8 cellular contexts compared by ENCODE assay signal in the genomic region with DNA sequence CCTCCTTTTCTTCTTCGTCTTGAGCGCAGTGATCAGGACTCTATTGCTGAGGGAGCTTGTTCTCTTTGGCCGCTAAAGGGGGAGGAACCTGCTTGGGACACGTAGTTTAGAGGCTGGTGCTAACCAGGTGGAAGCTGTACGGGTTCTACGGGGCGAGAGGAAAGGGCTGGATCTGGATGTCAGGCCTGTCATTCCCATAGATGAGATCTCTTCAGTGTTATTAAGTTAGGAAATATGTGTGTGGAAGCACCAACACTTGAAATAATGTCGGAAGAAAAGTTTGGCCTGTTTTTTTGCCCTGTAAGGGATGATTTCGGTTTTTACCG. TPM values are rescaled to one million over a fixed set of nuclear protein-coding genes. Genes with fewer than 3 reads are reported as not detected.
DNase-seq lines count a peak whose midpoint lies in the region; ATAC-seq and TF ChIP-seq lines count a peak whose summit lies in the region.

No MANE protein-coding gene starts in this region.

- H3K4me2 ChIP-seq in DND-41 (ENCODE audit: insufficient read depth, low read length) = peak overlapping the region; percentile 79

- TF ChIP-seq EP300 in stomach (IDR thresholded peaks at IDR 0.05) = no peak

- H3K36me3 ChIP-seq in DND-41 (ENCODE audit: insufficient read depth, low read length) (peaks cover 38% of the 10 kb centered on the region), colonic mucosa (peaks cover 10% of the 10 kb centered on the region), stomach (peaks cover 14 to 35% (median 31%) of the 10 kb centered on the region in 4 donors)

- peak overlapping the region; percentile 79 for H3K9ac ChIP-seq in DND-41 (ENCODE audit: low read depth, low read length)
- H3K9ac ChIP-seq in colonic mucosa (ENCODE audit: low read depth in 2 of 2, low read length in 2 of 2) = peak overlapping the region; percentile 89 to 91

- TF ChIP-seq CTCF in DND-41 (IDR thresholded peaks at IDR 0.05; ENCODE audit: borderline replicate concordance, extremely low read depth, low read length, poor library complexity, severe bottlenecking) (no peak), colonic mucosa (IDR thresholded peaks at IDR 0.05) (no peak), lower leg skin (IDR thresholded peaks at IDR 0.05) (no peak), stomach (IDR thresholded peaks at IDR 0.05) (no peak)

- ATAC-seq in DND-41 (ENCODE audit: insufficient read depth, low read depth) = peak; percentile 41
- ATAC-seq in GM19351 (IDR thresholded peaks at IDR 0.05; ENCODE audit: unreplicated experiment) = peak; percentile 45
- ATAC-seq in HG03342 (IDR thresholded peaks at IDR 0.05; ENCODE audit: unreplicated experiment) = peak; percentile 37

- H3K27me3 ChIP-seq in DND-41 (ENCODE audit: insufficient read depth, low read length, poor library complexity) (no peaks in the 10 kb centered on the region), colonic mucosa (no peaks in the 10 kb centered on the region), stomach (no peaks in the 10 kb centered on the region)

- DNase-seq in DND-41 (peak; percentile 43), SK-N-DZ (ENCODE audit: low spot score) (peak; percentile 12), colonic mucosa (peak; percentile 68), lower leg skin (ENCODE audit: low spot score in 2 of 2) (peak in 1 of 2 donors; percentile 28), stomach (peak; percentile 37), GM19240 (ENCODE audit: insufficient read length, low spot score) (no peak)

- H3K4me3 ChIP-seq in DND-41 (ENCODE audit: low read depth in 1 of 2, low read length in 2 of 2) (peak overlapping the region; percentile 81 to 87), colonic mucosa (peak overlapping the region; percentile 88), lower leg skin (ENCODE audit: low read depth, poor library complexity, severe bottlenecking) (peak overlapping the region; percentile 85), stomach (peak overlapping the region; percentile 81 to 97 (median 96))

- TF ChIP-seq POLR2A in lower leg skin (IDR thresholded peaks at IDR 0.05) (no peak), stomach (IDR thresholded peaks at IDR 0.05) (no peak)

- peaks cover 73% of the 10 kb centered on the region for H3K79me2 ChIP-seq in DND-41 (ENCODE audit: insufficient read depth, low read length)

- H4K20me1 ChIP-seq in DND-41 (ENCODE audit: insufficient read depth, low read length) = peaks cover 15% of the 10 kb centered on the region; the same call in 1 of the 2 replicates

- H2AFZ ChIP-seq in DND-41 (ENCODE audit: low read depth, low read length) = peak overlapping the region; percentile 95

- H3K4me1 ChIP-seq in DND-41 (ENCODE audit: insufficient read depth, low read length) = peaks cover 51% of the 10 kb centered on the region
- H3K4me1 ChIP-seq in colonic mucosa = peaks cover 8% of the 10 kb centered on the region
- peaks cover 24 to 46% (median 37%) of the 10 kb centered on the region in 4 donors for H3K4me1 ChIP-seq in stomach

- peak overlapping the region; percentile 91 for H3K27ac ChIP-seq in DND-41 (ENCODE audit: low read length)
- H3K27ac ChIP-seq in colonic mucosa = peak overlapping the region; percentile 91
- H3K27ac ChIP-seq in stomach = peak overlapping the region; percentile 83 to 94 (median 89)

- intact Hi-C loops in colonic mucosa (cut with DNase I) (loop anchor here (5.0 kb wide), 1 partner anchor 81 kb away; a partner anchor contains a TSS), lower leg skin (cut with DNase I; ENCODE audit: low total_unique reads) (no loop called here), stomach (cut with DNase I; ENCODE audit: low total_unique reads) (no loop called here)

- WGBS in lower leg skin, 2 donors = 0% methylated on average over 10 of the region's 10 CpGs
- 0 to 1% (median 0%) methylated on average over 10 of the region's 10 CpGs for WGBS in stomach, 5 donors

- H3K9me3 ChIP-seq in DND-41 (ENCODE audit: insufficient read depth, low read length, severe bottlenecking) (no peaks in the 10 kb centered on the region), colonic mucosa (no peaks in the 10 kb centered on the region), stomach (no peaks in the 10 kb centered on the region)

RNA-seq across cellular contexts. Expression of a gene that starts 0.6 kb away (rescaled TPM):
- 53.3 and 56.6 TPM in 2 replicates for polyA plus RNA-seq in SK-N-DZ (2014; cell fraction: cytosol; rRNA removed)
- polyA plus RNA-seq in SK-N-DZ (2014; cell fraction: nucleus; rRNA removed) = 36.9 and 38.8 TPM in 2 replicates
- total RNA-seq in colonic mucosa (10 to 100 TPM; 74.4 to 79.6 TPM), lower leg skin (10 to 100 TPM; 40.9 to 59.9 (median 46.4) TPM), stomach (10 to 100 TPM; 28.4 to 63.7 (median 44.2) TPM)
- polyA plus RNA-seq in stomach = 10 to 100 TPM; 28.9 to 39.9 (median 30.0) TPM

RNA-seq across cellular contexts. Expression of a gene that starts 32.0 kb away (rescaled TPM):
- 197 and 217 TPM in 2 replicates for polyA plus RNA-seq in SK-N-DZ (2014; cell fraction: cytosol; rRNA removed)
- polyA plus RNA-seq in SK-N-DZ (2014; cell fraction: nucleus; rRNA removed) = 122 and 133 TPM in 2 replicates
- 100 to 1,000 TPM in 1 of 2 donors, 10 to 100 TPM in 1; 55.3 to 138 TPM for total RNA-seq in colonic mucosa
- total RNA-seq in lower leg skin = 10 to 100 TPM; 32.4 to 62.8 (median 34.3) TPM
- 10 to 100 TPM in 2 of 5 donors, 1 to 10 TPM in 3; 2.3 to 27.2 (median 8.9) TPM for total RNA-seq in stomach
- 10 to 100 TPM; 17.3 to 32.8 (median 21.3) TPM for polyA plus RNA-seq in stomach

RNA-seq across cellular contexts. Expression of a gene that starts 32.6 kb away (rescaled TPM):
- 75.1 and 75.8 TPM in 2 replicates for polyA plus RNA-seq in SK-N-DZ (2014; cell fraction: cytosol; rRNA removed)
- 59.2 and 67.8 TPM in 2 replicates for polyA plus RNA-seq in SK-N-DZ (2014; cell fraction: nucleus; rRNA removed)
- 10 to 100 TPM in 1 of 2 donors, 1 to 10 TPM in 1; 7.4 to 15.3 TPM for total RNA-seq in colonic mucosa
- total RNA-seq in lower leg skin = 1 to 10 TPM; 4.0 to 6.0 (median 4.8) TPM
- 10 to 100 TPM in 1 of 5 donors, 1 to 10 TPM in 3, not detected in 1; 1.3 to 13.6 (median 7.3) TPM for total RNA-seq in stomach
- 1 to 10 TPM; 2.4 to 3.2 (median 2.9) TPM for polyA plus RNA-seq in stomach

RNA-seq across cellular contexts. Expression of a gene that starts 37.5 kb away (rescaled TPM):
- polyA plus RNA-seq in SK-N-DZ (2014; cell fraction: cytosol; rRNA removed) = not detected in 2 replicates
- 0.59 TPM in 1 of 2 replicates, not detected in the other for polyA plus RNA-seq in SK-N-DZ (2014; cell fraction: nucleus; rRNA removed)
- total RNA-seq in colonic mucosa (under 1 TPM; 0.17 to 0.29 TPM), lower leg skin (under 1 TPM; 0.17 to 0.76 (median 0.49) TPM), stomach (under 1 TPM in 1 of 5 donors, not detected in 4; 0.55 TPM)
- polyA plus RNA-seq in stomach = under 1 TPM in 2 of 3 donors, not detected in 1; 0.25 to 0.50 TPM
